20 cellular contexts compared by ENCODE assay signal in genomic region chr3:114730397-114730796, GRCh38.
"Had no signal": no experiment of that assay in that cellular context is flagged by ENCODE, and none has a peak within 500 bp of the region (broad histone marks: within the 10 kb centered on the region; RNA-seq: fewer than 3 reads in every experiment).

No MANE protein-coding gene starts in this region.

- H3K9me3 Mint-ChIP-seq: activated naive CD8-positive, alpha-beta T cell treated with anti-CD3 and anti-CD28 coated beads, Interleukin-2, amount 50 U/mL, for 24 hours; memory B cell; nephron; stimulated activated naive CD8-positive, alpha-beta T cell treated with anti-CD3 and anti-CD28 coated beads, Interleukin-15, Interleukin-2, amounts not matched to agents 100 ng/mL and 50 ng/mL, for 24 hours had no signal

- FAIRE-seq: islet of Langerhans, TTC549 had no signal

- H3K4me1 ChIP-seq: ascending aorta, breast epithelium, left lung, suprapubic skin had no signal

- ATAC-seq: activated naive CD8-positive, alpha-beta T cell treated with anti-CD3 and anti-CD28 coated beads, Interleukin-2, amount 50 U/mL, for 24 hours; left lung; T-helper 17 cell had no signal

- H3K27ac Mint-ChIP-seq: activated naive CD8-positive, alpha-beta T cell treated with anti-CD3 and anti-CD28 coated beads, Interleukin-2, amount 50 U/mL, for 24 hours; memory B cell; nephron; stimulated activated naive CD8-positive, alpha-beta T cell treated with anti-CD3 and anti-CD28 coated beads, Interleukin-15, Interleukin-2, amounts not matched to agents 100 ng/mL and 50 ng/mL, for 24 hours; T-helper 17 cell had no signal

- H3K36me3 ChIP-seq: ascending aorta, breast epithelium, left lung, suprapubic skin had no signal

- H3K4me3 ChIP-seq: ascending aorta, breast epithelium, left lung, smooth muscle cell, suprapubic skin had no signal

- H3K27ac ChIP-seq: ascending aorta, breast epithelium, epithelial cell of prostate, left lung, suprapubic skin had no signal

- H3K27me3 Mint-ChIP-seq: activated naive CD8-positive, alpha-beta T cell treated with anti-CD3 and anti-CD28 coated beads, Interleukin-2, amount 50 U/mL, for 24 hours; memory B cell; stimulated activated naive CD8-positive, alpha-beta T cell treated with anti-CD3 and anti-CD28 coated beads, Interleukin-15, Interleukin-2, amounts not matched to agents 100 ng/mL and 50 ng/mL, for 24 hours; T-helper 17 cell had no signal

- DNase-seq: activated naive CD4-positive, alpha-beta T cell treated with Interleukin-2 at 50 U/mL for 16 hours; activated naive CD8-positive, alpha-beta T cell treated with anti-CD3 and anti-CD28 coated beads, Interleukin-2, amount 50 U/mL, for 24 hours; activated T-cell treated with anti-CD3 and anti-CD28 coated beads for 4 hours; foreskin melanocyte; head of caudate nucleus; left lung; nucleus accumbens; posterior cingulate gyrus; T-helper 17 cell; trophoblast cell had no signal

- H3K9me3 ChIP-seq: ascending aorta, breast epithelium, left lung, suprapubic skin had no signal

- H3K27me3 ChIP-seq: ascending aorta, breast epithelium, left lung, suprapubic skin had no signal

- H3K4me2 ChIP-seq: smooth muscle cell had no signal

- H3K4me3 Mint-ChIP-seq: activated naive CD8-positive, alpha-beta T cell treated with anti-CD3 and anti-CD28 coated beads, Interleukin-2, amount 50 U/mL, for 24 hours; memory B cell; nephron; stimulated activated naive CD8-positive, alpha-beta T cell treated with anti-CD3 and anti-CD28 coated beads, Interleukin-15, Interleukin-2, amounts not matched to agents 100 ng/mL and 50 ng/mL, for 24 hours; T-helper 17 cell had no signal
